ENCODE assay signal across 8 cellular contexts in genomic region chr4:122152699-122153328, GRCh38. TPM values are rescaled to one million over a fixed set of nuclear protein-coding genes. Genes with fewer than 3 reads are reported as not detected.
DNase-seq lines count a peak whose midpoint lies in the region; ATAC-seq, FAIRE-seq and TF ChIP-seq lines count a peak whose summit lies in the region.

No MANE protein-coding gene starts in this region.

- ATAC-seq in GM21515 (IDR thresholded peaks at IDR 0.05; ENCODE audit: unreplicated experiment) = peak; percentile 46
- peak; percentile 21 for ATAC-seq in T-helper 17 cell

- no peak for FAIRE-seq in HTR-8/SVneo (lab: Jason Lieb, UNC)

- peaks cover 50% of the 10 kb centered on the region for H3K4me1 Mint-ChIP-seq in T-helper 17 cell

- H3F3A ChIP-seq in DOHH2 (ENCODE audit: control insufficient read depth, insufficient read depth) = no peaks in the 10 kb centered on the region

- no peaks in the 10 kb centered on the region for H3K27me3 Mint-ChIP-seq in T-helper 17 cell

- no peaks in the 10 kb centered on the region for H3K9me3 ChIP-seq in DOHH2 (ENCODE audit: control insufficient read depth, insufficient read depth, low read length)
- H3K9me3 ChIP-seq in T-helper 17 cell (ENCODE audit: control insufficient read depth, low read length, poor library complexity, severe bottlenecking) = no peaks in the 10 kb centered on the region

- peak overlapping the region; percentile 93 for H3K4me2 ChIP-seq in DOHH2 (ENCODE audit: low read length)

- peaks cover 14% of the 10 kb centered on the region for H3K79me2 ChIP-seq in DOHH2 (ENCODE audit: control insufficient read depth, low read length)

- DNase-seq in HTR-8/SVneo (ENCODE audit: insufficient read length, low spot score) (peak; percentile 22), T-helper 17 cell (peak; percentile 6 to 13 (median 13)), cerebellar cortex (ENCODE audit: low spot score) (peak; percentile 47), kidney epithelial cell (ENCODE audit: low read depth) (no peak), NCI-H1436 treated with DMSO at 0.1 percent for 48 hours (lab: John Stamatoyannopoulos, UW) (no peak)
- DNase-seq in stimulated activated CD4-positive, alpha-beta T cell treated with anti-CD3 and anti-CD28 coated beads, Interleukin-2, amount 100 ng/mL, for 24 hours = peak; percentile 20 to 28

- 0 out of 2 replicates have a peak overlapping the region, but pooled peaks have one; percentile 8 for H3K27ac ChIP-seq in DOHH2 (ENCODE audit: low read depth, low read length)

- peaks cover 21% of the 10 kb centered on the region for H3K4me1 ChIP-seq in DOHH2 (ENCODE audit: control insufficient read depth, low read length)

- no peaks in the 10 kb centered on the region for H3K9me2 ChIP-seq in DOHH2 (replicated peaks; ENCODE audit: control insufficient read depth, low read length)

- H3K4me3 Mint-ChIP-seq in T-helper 17 cell = peak overlapping the region; percentile 96

- peak overlapping the region; percentile 95 for H3K27ac Mint-ChIP-seq in T-helper 17 cell

- H3K36me3 Mint-ChIP-seq in T-helper 17 cell (ENCODE audit: low read depth) = peaks cover 5% of the 10 kb centered on the region

- H3K4me3 ChIP-seq in DOHH2 (ENCODE audit: low read length) = peak overlapping the region; percentile 86
- H3K4me3 ChIP-seq in kidney epithelial cell (ENCODE audit: low read depth, low read length) = peak overlapping the region; percentile 92

- no peaks in the 10 kb centered on the region for H4K20me1 ChIP-seq in DOHH2 (ENCODE audit: control insufficient read depth, insufficient read depth, low read depth, low read length)

- TF ChIP-seq CTCF in DOHH2 (IDR thresholded peaks at IDR 0.05; ENCODE audit: low read depth, low read length, poor library complexity, severe bottlenecking) (no peak), kidney epithelial cell (IDR thresholded peaks at IDR 0.05; ENCODE audit: insufficient read depth, low read length, poor library complexity, severe bottlenecking) (no peak)

- H3K36me3 ChIP-seq in DOHH2 (ENCODE audit: control insufficient read depth, low read length) (peaks cover 8% of the 10 kb centered on the region; the same call in 1 of the 2 replicates), kidney epithelial cell (ENCODE audit: control insufficient read depth, insufficient read depth, low read length) (no peaks in the 10 kb centered on the region)

- H3K27me3 ChIP-seq in DOHH2 (ENCODE audit: control insufficient read depth, low read length) (no peaks in the 10 kb centered on the region), kidney epithelial cell (ENCODE audit: control insufficient read depth, insufficient read depth, low read length) (no peaks in the 10 kb centered on the region)

RNA-seq across cellular contexts. Expression of gene BLTP1, which starts 0.7 kb away (rescaled TPM):
- total RNA-seq in T-helper 17 cell = 100 to 1,000 TPM in 1 of 2 donors, 10 to 100 TPM in 1; 93.8 to 118 TPM
- 47.3 and 57.8 TPM in 2 replicates for total RNA-seq in kidney epithelial cell

Comparison
In these comparisons a context has a peak if more than half of its experiments do, and no peak if none do; other contexts are left out.
1. DNase-seq: peak in HTR-8/SVneo (single experiment), T-helper 17 cell (3 of 3), cerebellar cortex (single experiment) and stimulated activated CD4-positive, alpha-beta T cell treated with anti-CD3 and anti-CD28 coated beads, Interleukin-2, amount 100 ng/mL, for 24 hours (2 of 2); none in kidney epithelial cell (single experiment) and NCI-H1436 treated with DMSO at 0.1 percent for 48 hours (single experiment).